14 cellular contexts compared by ENCODE assay signal in the genomic region with DNA sequence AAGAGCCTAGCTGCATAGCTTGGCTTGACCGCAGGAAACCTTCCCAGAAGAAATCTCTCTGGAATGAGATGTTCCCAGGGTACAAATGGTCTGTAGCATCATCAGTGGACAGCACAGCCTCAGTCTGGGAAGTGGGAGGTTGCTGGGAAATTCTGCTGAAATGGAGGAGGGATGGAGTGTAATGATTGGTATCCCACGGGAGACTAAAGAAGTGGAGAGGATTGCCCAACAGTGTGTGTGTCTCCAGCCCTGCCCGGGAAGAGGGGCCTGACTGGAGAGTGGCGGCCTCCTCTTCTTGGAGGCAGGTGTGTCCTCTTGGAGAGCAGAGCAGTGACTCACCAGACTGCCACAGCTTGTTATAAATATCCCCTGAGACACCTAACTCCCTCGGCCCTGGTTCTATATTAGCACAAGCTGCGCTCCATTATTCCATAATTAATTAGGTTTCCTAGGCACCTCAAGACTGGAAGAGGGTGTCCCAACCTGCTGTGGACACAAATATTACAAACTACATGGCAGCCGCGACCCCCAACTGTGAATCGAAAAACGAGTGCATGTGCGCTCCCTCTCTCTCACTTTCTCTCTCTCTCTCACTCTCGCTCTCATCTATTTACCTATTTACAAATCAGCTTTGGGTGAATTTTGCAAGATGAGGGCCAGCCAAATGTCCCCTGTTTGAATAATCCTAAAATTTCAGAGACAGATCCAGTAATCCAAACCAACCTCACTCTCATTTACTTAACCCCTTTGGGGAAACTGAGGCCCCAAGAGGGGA.
DNase-seq lines count a peak whose midpoint lies in the region; ATAC-seq and TF ChIP-seq lines count a peak whose summit lies in the region.
"Had no signal": no experiment of that assay in that cellular context is flagged by ENCODE, and none has a peak within 500 bp of the region (broad histone marks: within the 10 kb centered on the region; RNA-seq: fewer than 3 reads in every experiment).

No MANE protein-coding gene starts in this region.

- peak overlapping the region; percentile 2 to 7 for H3K27ac Mint-ChIP-seq in natural killer cell treated with Interleukin-12 subunit alpha and Interleukin-12 subunit beta and Interleukin-15 and Interleukin-18, amount 100 ng/mL, for 72 hours
- no peak overlapping the region for H3K27ac Mint-ChIP-seq in natural killer cell
- H3K27ac Mint-ChIP-seq in effector memory CD8-positive, alpha-beta T cell, result peak overlapping the region; percentile 18 to 29
- H3K27ac Mint-ChIP-seq: activated naive CD4-positive, alpha-beta T cell treated with anti-CD3 and anti-CD28 coated beads, Interleukin-2, amount 50 U/mL, for 72 hours had no signal

- H3K18ac ChIP-seq in mesenchymal stem cell (ENCODE audit: low read depth in 1 of 2, low read length in 2 of 2), result no peak overlapping the region

- H2AFZ ChIP-seq in mesenchymal stem cell (ENCODE audit: low read depth, low read length) (no peak overlapping the region), Karpas-422 (ENCODE audit: low read length) (no peak overlapping the region)

- H2BK5ac ChIP-seq in mesenchymal stem cell (ENCODE audit: low read depth, low read length, poor library complexity, severe bottlenecking), result no peak overlapping the region

- H2BK12ac ChIP-seq in mesenchymal stem cell (ENCODE audit: low read length in 2 of 2), result peak overlapping the region; percentile 1 to 24

- H3K79me2 ChIP-seq in Karpas-422 (ENCODE audit: low read length), result no peaks in the 10 kb centered on the region

- no peaks in the 10 kb centered on the region for H3K9me3 Mint-ChIP-seq in natural killer cell treated with Interleukin-12 subunit alpha and Interleukin-12 subunit beta and Interleukin-15 and Interleukin-18, amount 100 ng/mL, for 72 hours
- H3K9me3 Mint-ChIP-seq in natural killer cell, result no peaks in the 10 kb centered on the region
- H3K9me3 Mint-ChIP-seq in effector memory CD8-positive, alpha-beta T cell, result no peaks in the 10 kb centered on the region
- H3K9me3 Mint-ChIP-seq: activated naive CD4-positive, alpha-beta T cell treated with anti-CD3 and anti-CD28 coated beads, Interleukin-2, amount 50 U/mL, for 72 hours had no signal

- H3K4me3 ChIP-seq in mesenchymal stem cell (ENCODE audit: insufficient read depth in 1 of 2, low read depth in 1 of 2, low read length in 2 of 2) (no peak overlapping the region), foreskin fibroblast (ENCODE audit: low read depth in 1 of 2, low read length in 2 of 2) (no peak overlapping the region), Karpas-422 (ENCODE audit: low read length) (no peak overlapping the region)
- H3K4me3 ChIP-seq: tibial nerve had no signal

- no peak overlapping the region for H4K8ac ChIP-seq in mesenchymal stem cell (ENCODE audit: low read length)

- H3K4me2 ChIP-seq in mesenchymal stem cell (ENCODE audit: low read length, poor library complexity, severe bottlenecking), result no peak overlapping the region
- no peak overlapping the region for H3K4me2 ChIP-seq in Karpas-422 (ENCODE audit: low read depth, low read length, poor library complexity, severe bottlenecking)

- no peak for ATAC-seq in natural killer cell treated with Interleukin-12 subunit alpha and Interleukin-12 subunit beta and Interleukin-15 and Interleukin-18, amount 100 ng/mL, for 72 hours
- ATAC-seq in natural killer cell, result no peak
- ATAC-seq in effector memory CD8-positive, alpha-beta T cell (replicated peaks), result no peak
- ATAC-seq: activated naive CD4-positive, alpha-beta T cell treated with anti-CD3 and anti-CD28 coated beads, Interleukin-2, amount 50 U/mL, for 72 hours had no signal

- H3K23ac ChIP-seq in mesenchymal stem cell (ENCODE audit: low read length in 2 of 2), result no peak overlapping the region

- H3K9ac ChIP-seq in mesenchymal stem cell (ENCODE audit: low read length), result no peak overlapping the region
- no peak overlapping the region for H3K9ac ChIP-seq in Karpas-422 (ENCODE audit: low read length)

- H2AK5ac ChIP-seq in mesenchymal stem cell (ENCODE audit: low read length, severe bottlenecking), result peak overlapping the region; percentile 28

- H3K36me3 ChIP-seq in mesenchymal stem cell (ENCODE audit: control insufficient read depth in 1 of 2, insufficient read depth in 2 of 2, low read depth in 1 of 2, low read length in 2 of 2), result no peaks in the 10 kb centered on the region
- H3K36me3 ChIP-seq in Karpas-422 (ENCODE audit: insufficient read depth, low read length), result no peaks in the 10 kb centered on the region
- H3K36me3 ChIP-seq: tibial nerve had no signal

- no peak overlapping the region for H4K91ac ChIP-seq in mesenchymal stem cell (ENCODE audit: low read length)

- peaks cover 29 to 32% of the 10 kb centered on the region in 2 donors for H3K4me1 Mint-ChIP-seq in natural killer cell treated with Interleukin-12 subunit alpha and Interleukin-12 subunit beta and Interleukin-15 and Interleukin-18, amount 100 ng/mL, for 72 hours (ENCODE audit: low read depth in 2 of 2)
- peaks cover 35 to 39% of the 10 kb centered on the region in 2 donors for H3K4me1 Mint-ChIP-seq in natural killer cell
- peaks cover 16 to 17% of the 10 kb centered on the region in 2 donors for H3K4me1 Mint-ChIP-seq in effector memory CD8-positive, alpha-beta T cell (ENCODE audit: low read depth in 2 of 2)

- no peak overlapping the region for H2BK15ac ChIP-seq in mesenchymal stem cell (ENCODE audit: low read depth, poor library complexity, severe bottlenecking)

- H3K79me1 ChIP-seq in mesenchymal stem cell (replicated peaks; ENCODE audit: low read length, poor library complexity, severe bottlenecking), result no peaks in the 10 kb centered on the region

- no peaks in the 10 kb centered on the region for H3K27me3 Mint-ChIP-seq in natural killer cell treated with Interleukin-12 subunit alpha and Interleukin-12 subunit beta and Interleukin-15 and Interleukin-18, amount 100 ng/mL, for 72 hours
- no peaks in the 10 kb centered on the region for H3K27me3 Mint-ChIP-seq in natural killer cell (ENCODE audit: low read depth in 2 of 2)
- no peaks in the 10 kb centered on the region for H3K27me3 Mint-ChIP-seq in effector memory CD8-positive, alpha-beta T cell

- H3K4me3 Mint-ChIP-seq in natural killer cell treated with Interleukin-12 subunit alpha and Interleukin-12 subunit beta and Interleukin-15 and Interleukin-18, amount 100 ng/mL, for 72 hours, result no peak overlapping the region
- no peak overlapping the region for H3K4me3 Mint-ChIP-seq in natural killer cell
- no peak overlapping the region for H3K4me3 Mint-ChIP-seq in effector memory CD8-positive, alpha-beta T cell

- H4K20me1 ChIP-seq in Karpas-422 (ENCODE audit: insufficient read depth, low read depth, low read length), result no peaks in the 10 kb centered on the region

- H3K9me2 ChIP-seq in Karpas-422 (replicated peaks; ENCODE audit: insufficient read depth, low read length), result no peaks in the 10 kb centered on the region

- H2BK120ac ChIP-seq in mesenchymal stem cell (ENCODE audit: low read depth, low read length), result no peak overlapping the region

- TF ChIP-seq CTCF in natural killer cell (IDR thresholded peaks at IDR 0.05) (no peak), foreskin fibroblast (IDR thresholded peaks at IDR 0.05; ENCODE audit: low read depth, low read length) (no peak)

- no peaks in the 10 kb centered on the region for H3K36me3 Mint-ChIP-seq in natural killer cell treated with Interleukin-12 subunit alpha and Interleukin-12 subunit beta and Interleukin-15 and Interleukin-18, amount 100 ng/mL, for 72 hours
- no peaks in the 10 kb centered on the region for H3K36me3 Mint-ChIP-seq in natural killer cell
- H3K36me3 Mint-ChIP-seq in effector memory CD8-positive, alpha-beta T cell (ENCODE audit: insufficient read depth), result no peaks in the 10 kb centered on the region

- DNase-seq in natural killer cell treated with Interleukin-12 subunit alpha and Interleukin-12 subunit beta and Interleukin-15 and Interleukin-18, amount 100 ng/mL, for 72 hours (ENCODE audit: low spot score), result peak; percentile 13
- DNase-seq in natural killer cell (no peak), mesenchymal stem cell (peak; percentile 63), NCI-H187 (lab: John Stamatoyannopoulos, UW) (no peak), foreskin fibroblast (no peak), Karpas-422 (no peak), COR-L47 (lab: John Stamatoyannopoulos, UW) (no peak)
- no peak for DNase-seq in effector memory CD8-positive, alpha-beta T cell
- DNase-seq: AML-193, dermis blood vessel endothelial cell, GF-D8, NCI-H1694 had no signal

- H3K4me1 ChIP-seq in mesenchymal stem cell (ENCODE audit: control insufficient read depth, insufficient read depth, low read depth, low read length) (peaks cover 16% of the 10 kb centered on the region), Karpas-422 (ENCODE audit: low read length) (no peaks in the 10 kb centered on the region)

- H3K27ac ChIP-seq in mesenchymal stem cell (ENCODE audit: low read length, poor library complexity, severe bottlenecking), result no peak overlapping the region
- no peak overlapping the region for H3K27ac ChIP-seq in Karpas-422 (ENCODE audit: low read length)

- H3K27me3 ChIP-seq in mesenchymal stem cell (ENCODE audit: control insufficient read depth in 1 of 2, insufficient read depth in 1 of 2, low read length in 2 of 2) (no peaks in the 10 kb centered on the region), Karpas-422 (ENCODE audit: low read length) (no peaks in the 10 kb centered on the region)
- H3K27me3 ChIP-seq: tibial nerve had no signal

- no peaks in the 10 kb centered on the region for H3K9me3 ChIP-seq in mesenchymal stem cell (ENCODE audit: control insufficient read depth, low read length)
- H3K9me3 ChIP-seq in Karpas-422 (ENCODE audit: low read length), result no peaks in the 10 kb centered on the region; the same call in 1 of the 2 replicates

- intact Hi-C loops in natural killer cell (cut with micrococcal nuclease), result no loop called here

- 79% methylated on average over 12 of the region's 12 CpGs for WGBS in mesenchymal stem cell

- H3K4ac ChIP-seq in mesenchymal stem cell (ENCODE audit: low read depth in 1 of 2, low read length in 2 of 2), result no peak overlapping the region

- no peak overlapping the region for H3K14ac ChIP-seq in mesenchymal stem cell (ENCODE audit: low read length in 2 of 2)

Comparison
In these comparisons a context has a peak if more than half of its experiments do, and no peak if none do; other contexts are left out.
1. DNase-seq: peak in natural killer cell treated with Interleukin-12 subunit alpha and Interleukin-12 subunit beta and Interleukin-15 and Interleukin-18, amount 100 ng/mL, for 72 hours (single experiment) and mesenchymal stem cell (single experiment); none in natural killer cell (single experiment), effector memory CD8-positive, alpha-beta T cell (0 of 3), NCI-H187 (0 of 2), foreskin fibroblast (0 of 2), Karpas-422 (single experiment) and COR-L47 (single experiment).
2. H3K27ac Mint-ChIP-seq: peak in natural killer cell treated with Interleukin-12 subunit alpha and Interleukin-12 subunit beta and Interleukin-15 and Interleukin-18, amount 100 ng/mL, for 72 hours (2 of 2) and effector memory CD8-positive, alpha-beta T cell (2 of 2); none in natural killer cell (0 of 2).